ENCODE assay signal across 16 cellular contexts in the genomic region with DNA sequence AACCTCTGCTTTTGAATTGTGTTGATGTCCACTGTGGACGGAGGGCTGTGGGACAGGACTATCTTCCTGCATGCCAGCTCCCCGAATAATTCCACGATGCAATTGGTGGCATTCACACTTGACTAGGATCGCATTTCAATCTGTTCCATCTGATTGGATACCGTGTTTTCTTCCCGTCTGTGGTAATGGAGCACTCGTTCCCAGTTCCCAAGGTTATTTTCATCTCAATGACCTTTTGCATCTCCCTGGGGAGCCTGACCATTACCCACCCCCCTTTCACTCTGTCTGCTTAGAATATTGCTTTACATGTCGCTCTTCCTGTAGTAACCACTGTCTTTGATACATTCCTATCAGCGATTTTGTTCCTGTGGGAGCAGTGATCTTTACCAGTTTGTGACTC.
A peak's percentile ranks its signal among the peaks of the same experiment; 100 is the strongest.
DNase-seq lines count a peak whose midpoint lies in the region; ATAC-seq, FAIRE-seq and TF ChIP-seq lines count a peak whose summit lies in the region.
"Had no signal": no experiment of that assay in that cellular context is flagged by ENCODE, and none has a peak within 500 bp of the region (broad histone marks: within the 10 kb centered on the region; RNA-seq: fewer than 3 reads in every experiment).

No MANE protein-coding gene starts in this region.

- intact Hi-C loops in A673 (cut with micrococcal nuclease; ENCODE audit: unreplicated experiment) = no loop called here
- intact Hi-C loops in PC-9 (cut with micrococcal nuclease; ENCODE audit: unreplicated experiment) = no loop called here

- H3K23me2 ChIP-seq in H1 (ENCODE audit: low read depth, low read length) = no peaks in the 10 kb centered on the region; the same call in 1 of the 2 replicates

- H3K4me1 Mint-ChIP-seq in nephron progenitor cell = peaks cover 22% of the 10 kb centered on the region
- H3K4me1 Mint-ChIP-seq: CD8-positive, alpha-beta memory T cell had no signal

- H3K79me1 ChIP-seq in H1 (ENCODE audit: low read depth, low read length) = no peaks in the 10 kb centered on the region

- no peak overlapping the region for H2BK120ac ChIP-seq in H1 (replicated peaks; ENCODE audit: low read depth, low read length)

- H3K27ac ChIP-seq in A673 (ENCODE audit: low read depth, low read length, poor library complexity, severe bottlenecking) = peak overlapping the region; percentile 40
- H3K27ac ChIP-seq in PC-9 = no peak overlapping the region
- no peak overlapping the region; the same call in 1 of the 2 replicates for H3K27ac ChIP-seq in H1 (ENCODE audit: low read depth, low read length)
- H3K27ac ChIP-seq in effector memory CD4-positive, alpha-beta T cell (ENCODE audit: insufficient read depth, low read length, poor library complexity, severe bottlenecking) = no peak overlapping the region
- H3K27ac ChIP-seq: 22Rv1, BLaER1 had no signal

- H3K79me2 ChIP-seq in PC-9 (ENCODE audit: low read depth) (no peaks in the 10 kb centered on the region), H1 (ENCODE audit: control insufficient read depth in 1 of 2, insufficient read depth in 2 of 2, low read length in 2 of 2) (no peaks in the 10 kb centered on the region)

- no peak overlapping the region for H3K4me3 ChIP-seq in A673 (ENCODE audit: low read depth, low read length, poor library complexity, severe bottlenecking)
- H3K4me3 ChIP-seq in PC-9 = no peak overlapping the region
- no peak overlapping the region; a peak in 1 of 8 replicates for H3K4me3 ChIP-seq in H1 (ENCODE audit: extremely low read depth in 1 of 4, insufficient read depth in 2 of 4, low read depth in 3 of 4, low read length in 4 of 4)
- H3K4me3 ChIP-seq in effector memory CD4-positive, alpha-beta T cell (ENCODE audit: insufficient read depth, low read depth, low read length, poor library complexity, severe bottlenecking) = no peak overlapping the region
- H3K4me3 ChIP-seq: BLaER1 had no signal

- H3K9me3 Mint-ChIP-seq in nephron progenitor cell = no peaks in the 10 kb centered on the region

- ATAC-seq in GM21529 (IDR thresholded peaks at IDR 0.05; ENCODE audit: unreplicated experiment) = no peak
- ATAC-seq in HG02678 (IDR thresholded peaks at IDR 0.05; ENCODE audit: unreplicated experiment) = no peak

- peak overlapping the region; percentile 8 for H3K27ac Mint-ChIP-seq in nephron progenitor cell
- H3K27ac Mint-ChIP-seq: CD8-positive, alpha-beta memory T cell had no signal

- H3K36me3 Mint-ChIP-seq in nephron progenitor cell (ENCODE audit: low read depth) = no peaks in the 10 kb centered on the region
- H3K36me3 Mint-ChIP-seq: CD8-positive, alpha-beta memory T cell; IgD-negative memory B cell had no signal

- TF ChIP-seq POLR2A in H1 (IDR thresholded peaks at IDR 0.05; ENCODE audit: control extremely low read depth in 1 of 2, low read depth in 2 of 2, low read length in 2 of 2) = no peak

- BruUV-seq in A673 (replicated peaks; lab: Mats Ljungman, UMichigan) (no TSS peak), PC-9 (replicated peaks; lab: Mats Ljungman, UMichigan) (no TSS peak)

- no peak overlapping the region for H3K18ac ChIP-seq in H1 (ENCODE audit: extremely low read depth, low read length)

- H3K4me1 ChIP-seq in A673 (ENCODE audit: insufficient read depth, low read length, poor library complexity, severe bottlenecking) (peaks cover 44% of the 10 kb centered on the region), PC-9 (replicated peaks; ENCODE audit: insufficient read depth) (no peaks in the 10 kb centered on the region), H1 (replicated peaks in 1 of 4; ENCODE audit: control insufficient read depth in 3 of 4, insufficient read depth in 4 of 4, low read length in 3 of 4) (peaks cover 0 to 9% (median 7%) of the 10 kb centered on the region in 4 experiments; a peak in 6 of 7 replicates)
- H3K4me1 ChIP-seq in effector memory CD4-positive, alpha-beta T cell (ENCODE audit: control insufficient read depth, insufficient read depth, low read length, poor library complexity, severe bottlenecking) = no peaks in the 10 kb centered on the region
- H3K4me1 ChIP-seq: BLaER1 had no signal

- H3K23ac ChIP-seq in H1 (ENCODE audit: insufficient read length) = no peak overlapping the region

- H3K36me3 ChIP-seq in A673 (ENCODE audit: insufficient read depth, low read length, poor library complexity, severe bottlenecking) (no peaks in the 10 kb centered on the region), PC-9 (ENCODE audit: low read depth) (no peaks in the 10 kb centered on the region), H1 (ENCODE audit: control insufficient read depth in 2 of 4, insufficient read depth in 4 of 4, low read length in 3 of 4) (no peaks in the 10 kb centered on the region)
- H3K36me3 ChIP-seq in effector memory CD4-positive, alpha-beta T cell (ENCODE audit: control insufficient read depth, insufficient read depth, low read length) = no peaks in the 10 kb centered on the region

- H3K14ac ChIP-seq in H1 (ENCODE audit: insufficient read length) = no peak overlapping the region

- peaks cover 7% of the 10 kb centered on the region for H3K27me3 Mint-ChIP-seq in nephron progenitor cell (ENCODE audit: low read depth, poor library complexity)
- H3K27me3 Mint-ChIP-seq: CD8-positive, alpha-beta memory T cell; IgD-negative memory B cell had no signal

- H3K4me3 Mint-ChIP-seq in nephron progenitor cell = no peak overlapping the region
- H3K4me3 Mint-ChIP-seq: CD8-positive, alpha-beta memory T cell; IgD-negative memory B cell had no signal

- no peak overlapping the region for H2AK5ac ChIP-seq in H1 (ENCODE audit: low read depth, low read length)

- H4K20me1 ChIP-seq in PC-9 (ENCODE audit: insufficient read depth) (no peaks in the 10 kb centered on the region), H1 (replicated peaks in 1 of 2; ENCODE audit: control insufficient read depth in 1 of 2, insufficient read depth in 2 of 2, low read length in 2 of 2) (no peaks in the 10 kb centered on the region)

- H2BK12ac ChIP-seq in H1 (ENCODE audit: low read depth, low read length) = no peak overlapping the region

- H3K4ac ChIP-seq in H1 (replicated peaks; ENCODE audit: insufficient read length, low read depth, low read length) = no peak overlapping the region

- H2BK15ac ChIP-seq in H1 (ENCODE audit: low read length) = no peak overlapping the region

- no peak overlapping the region for H3K56ac ChIP-seq in H1 (replicated peaks; ENCODE audit: insufficient read length, low read depth, low read length)

- H3F3A ChIP-seq in PC-9 (ENCODE audit: insufficient read depth, low read depth) = no peaks in the 10 kb centered on the region

- H4K5ac ChIP-seq in H1 (ENCODE audit: insufficient read length, low read depth, low read length) = no peak overlapping the region

- H3K4me2 ChIP-seq in PC-9 (no peak overlapping the region; the same call in 1 of the 2 replicates), H1 (ENCODE audit: insufficient read depth in 1 of 2, low read depth in 2 of 2, low read length in 2 of 2) (peak overlapping the region; percentile 17 to 22; a peak in 3 of 4 replicates)
- H3K4me2 ChIP-seq: BLaER1 had no signal

- no peak overlapping the region for H3K9ac ChIP-seq in H1 (replicated peaks in 1 of 4; ENCODE audit: extremely low read depth in 1 of 4, low read depth in 3 of 4, low read length in 3 of 4)
- H3K9ac ChIP-seq: BLaER1 had no signal

- no peaks in the 10 kb centered on the region for H3K9me2 ChIP-seq in PC-9 (ENCODE audit: insufficient read depth)

- H3K9me3 ChIP-seq in A673 (ENCODE audit: low read depth, low read length, poor library complexity, severe bottlenecking) (no peaks in the 10 kb centered on the region), PC-9 (ENCODE audit: insufficient read depth, low read depth) (no peaks in the 10 kb centered on the region), H1 (ENCODE audit: insufficient read depth in 2 of 2, low read depth in 1 of 2, low read length in 1 of 2) (no peaks in the 10 kb centered on the region)
- H3K9me3 ChIP-seq in effector memory CD4-positive, alpha-beta T cell (ENCODE audit: control insufficient read depth, low read length) = no peaks in the 10 kb centered on the region
- H3K9me3 ChIP-seq: BLaER1 had no signal

- no peak for TF ChIP-seq CTCF in A673 (conservative IDR thresholded peaks at IDR 0.05; ENCODE audit: low read depth, low read length)
- TF ChIP-seq CTCF in PC-9 (conservative IDR thresholded peaks at IDR 0.05) = no peak
- no peak for TF ChIP-seq CTCF in H1 (IDR thresholded peaks at IDR 0.05; ENCODE audit: control extremely low read depth in 1 of 3, insufficient read depth in 1 of 3, low read depth in 1 of 3, low read length in 3 of 3)
- TF ChIP-seq CTCF in nephron progenitor cell (IDR thresholded peaks at IDR 0.05) = no peak

- no peak for TF ChIP-seq RAD21 in H1 (IDR thresholded peaks at IDR 0.05 in 1 of 2, conservative IDR thresholded peaks at IDR 0.05 in 1 of 2; ENCODE audit: low read depth in 2 of 2, low read length in 2 of 2)

- FAIRE-seq in H1 (lab: Jason Lieb, UNC) = no peak
- FAIRE-seq: H54 had no signal

- no peaks in the 10 kb centered on the region for H3K27me3 ChIP-seq in A673 (replicated peaks; ENCODE audit: insufficient read depth, low read depth, low read length, poor library complexity)
- peaks cover 4% of the 10 kb centered on the region; the same call in 1 of the 2 replicates for H3K27me3 ChIP-seq in PC-9 (ENCODE audit: insufficient read depth, low read depth)
- no peaks in the 10 kb centered on the region for H3K27me3 ChIP-seq in H1 (replicated peaks in 1 of 4; ENCODE audit: control insufficient read depth in 3 of 4, extremely low read depth in 1 of 4, insufficient read depth in 3 of 4, low read length in 3 of 4)
- no peaks in the 10 kb centered on the region for H3K27me3 ChIP-seq in effector memory CD4-positive, alpha-beta T cell (replicated peaks; ENCODE audit: control insufficient read depth, insufficient read depth, low read length, poor library complexity, severe bottlenecking)
- H3K27me3 ChIP-seq: BLaER1 had no signal

- no peak for DNase-seq in A673 (ENCODE audit: low spot score)
- no peak for DNase-seq in PC-9
- DNase-seq in H1 (ENCODE audit: low read depth in 1 of 2, low spot score in 2 of 2) = peak in 1 of 2 experiments; percentile 39
- DNase-seq in nephron progenitor cell = no peak
- DNase-seq in effector memory CD4-positive, alpha-beta T cell = no peak
- DNase-seq: AML-193; CD8-positive, alpha-beta memory T cell; DMS53; GF-D8; KG1 had no signal

- H2BK5ac ChIP-seq in H1 (ENCODE audit: low read depth, low read length) = no peak overlapping the region

- H2BK20ac ChIP-seq in H1 (ENCODE audit: low read length) = no peak overlapping the region

- TF ChIP-seq EP300 in H1 (IDR thresholded peaks at IDR 0.05; ENCODE audit: borderline replicate concordance in 1 of 2, low read depth in 2 of 2, low read length in 2 of 2) = no peak

- CTCF ChIA-PET in A673 (lab: Charles Lee) = no interaction called here
- CTCF ChIA-PET in PC-9 (lab: Charles Lee) = no interaction called here
- CTCF ChIA-PET in H1 (lab: Charles Lee; ENCODE audit: partially characterized antibody) = interaction anchor here (1.1 to 1.3 kb wide), 2 partner anchors 14 to 76 kb away, joined by 4 to 5 read pairs; no protein-coding TSS in a partner anchor

- no peak overlapping the region for H4K8ac ChIP-seq in H1 (ENCODE audit: extremely low read depth, insufficient read depth, low read length)

- POLR2A ChIA-PET in A673 (lab: Charles Lee; ENCODE audit: low non-redundant PET) (no interaction called here), PC-9 (lab: Charles Lee; ENCODE audit: unreplicated experiment) (no interaction called here), H1 (lab: Charles Lee; ENCODE audit: partially characterized antibody) (no interaction called here)

- H2AFZ ChIP-seq in PC-9 = peak overlapping the region; percentile 17; the same call in 1 of the 2 replicates
- H2AFZ ChIP-seq in H1 (ENCODE audit: low read length) = peak overlapping the region; percentile 60

- 64% methylated on average over 9 of the region's 9 CpGs; no CpG with 5 or more reads in 1 of the 2 experiments for WGBS in H1 (ENCODE audit: extremely low coverage in 1 of 2, insufficient coverage in 1 of 2, insufficient read length in 1 of 2, insufficient replicate concordance in 2 of 2, low coverage in 1 of 2, low lambda C conversion rate in 2 of 2, missing lambda C conversion rate in 1 of 2), 2 experiments

- H4K91ac ChIP-seq in H1 (replicated peaks; ENCODE audit: insufficient read length, low read length) = no peak overlapping the region
